21 cellular contexts compared by ENCODE assay signal in genomic region chr1:244659694-244660093, GRCh38. TPM values are rescaled to one million over a fixed set of nuclear protein-coding genes. Genes with fewer than 3 reads are reported as not detected.
A peak's percentile ranks its signal among the peaks of the same experiment; 100 is the strongest.
DNase-seq lines count a peak whose midpoint lies in the region; ATAC-seq and TF ChIP-seq lines count a peak whose summit lies in the region.
"Had no signal": no experiment of that assay in that cellular context is flagged by ENCODE, and none has a peak within 500 bp of the region (broad histone marks: within the 10 kb centered on the region; RNA-seq: fewer than 3 reads in every experiment).

No MANE protein-coding gene starts in this region.

- H3F3A ChIP-seq in Loucy (ENCODE audit: low read depth) (no peaks in the 10 kb centered on the region), MM.1S (ENCODE audit: insufficient read depth, low read length) (no peaks in the 10 kb centered on the region)

- ATAC-seq in lung (ENCODE audit: insufficient read depth, low FRiP score) (peak; percentile 35), GM21390 (IDR thresholded peaks at IDR 0.05; ENCODE audit: unreplicated experiment) (no peak)
- ATAC-seq: GM12878, HCT116 had no signal

- no peaks in the 10 kb centered on the region for H3K27me3 ChIP-seq in Loucy (ENCODE audit: insufficient read depth, low read length, poor library complexity, severe bottlenecking)
- no peaks in the 10 kb centered on the region for H3K27me3 ChIP-seq in lung (ENCODE audit: control insufficient read depth, insufficient read depth)
- no peaks in the 10 kb centered on the region for H3K27me3 ChIP-seq in MM.1S (replicated peaks; ENCODE audit: insufficient read depth, low read length)

- H3K9me3 ChIP-seq in Loucy (ENCODE audit: insufficient read depth, low read depth, low read length) (no peaks in the 10 kb centered on the region), lung (ENCODE audit: control insufficient read depth in 2 of 2, insufficient read depth in 1 of 2, low read length in 1 of 2) (no peaks in the 10 kb centered on the region), MM.1S (replicated peaks; ENCODE audit: insufficient read depth, low read length) (no peaks in the 10 kb centered on the region)
- H3K9me3 ChIP-seq: SK-N-SH had no signal

- peaks cover 4% of the 10 kb centered on the region; the same call in 1 of the 2 replicates for H3K36me3 ChIP-seq in Loucy (ENCODE audit: insufficient read depth, low read length)
- H3K36me3 ChIP-seq in lung (ENCODE audit: control insufficient read depth in 2 of 2, insufficient read depth in 2 of 2, low read length in 2 of 2), result peaks cover 0 to 4% of the 10 kb centered on the region in 2 donors
- H3K36me3 ChIP-seq in MM.1S (replicated peaks; ENCODE audit: insufficient read depth, low read length), result no peaks in the 10 kb centered on the region; the same call in 1 of the 2 replicates

- H2AFZ ChIP-seq in Loucy (ENCODE audit: low read length), result no peak overlapping the region
- H2AFZ ChIP-seq in MM.1S (ENCODE audit: low read length), result no peak overlapping the region

- peaks cover 6% of the 10 kb centered on the region for H3K36me3 Mint-ChIP-seq in chondrocyte (ENCODE audit: low read depth)

- H4K20me1 ChIP-seq in Loucy (ENCODE audit: insufficient read depth, low read length, poor library complexity, severe bottlenecking), result peaks cover 64% of the 10 kb centered on the region
- no peaks in the 10 kb centered on the region for H4K20me1 ChIP-seq in MM.1S (ENCODE audit: insufficient read depth, low read length)

- peak overlapping the region; percentile 91 for H3K4me2 ChIP-seq in Loucy (ENCODE audit: low read depth, low read length, poor library complexity, severe bottlenecking)
- H3K4me2 ChIP-seq in MM.1S (ENCODE audit: low read depth, low read length), result no peak overlapping the region
- H3K4me2 ChIP-seq: SK-N-SH had no signal

- H3K9ac ChIP-seq in Loucy (ENCODE audit: low read depth, low read length, poor library complexity, severe bottlenecking) (no peak overlapping the region), MM.1S (ENCODE audit: low read length) (no peak overlapping the region)
- H3K9ac ChIP-seq: SK-N-SH had no signal

- H3K27ac ChIP-seq in lung (ENCODE audit: low read depth in 1 of 2, low read length in 1 of 2) (no peak overlapping the region), MM.1S (ENCODE audit: low read length) (no peak overlapping the region)

- H3K4me1 Mint-ChIP-seq in chondrocyte (ENCODE audit: low read depth), result peaks cover 49% of the 10 kb centered on the region

- peaks cover 50% of the 10 kb centered on the region for H3K4me1 ChIP-seq in Loucy (ENCODE audit: insufficient read depth, low read length, poor library complexity, severe bottlenecking)
- H3K4me1 ChIP-seq in lung (ENCODE audit: control insufficient read depth in 2 of 2, insufficient read depth in 2 of 2, low read length in 2 of 2), result peaks cover 10 to 26% of the 10 kb centered on the region in 2 donors
- peaks cover 19% of the 10 kb centered on the region for H3K4me1 ChIP-seq in MM.1S (ENCODE audit: low read length)

- peaks cover 92% of the 10 kb centered on the region for H3K79me2 ChIP-seq in Loucy (ENCODE audit: insufficient read depth, low read length)
- H3K79me2 ChIP-seq in MM.1S (ENCODE audit: low read length), result peaks cover 90% of the 10 kb centered on the region

- WGBS in lung, 2 donors, result 67 to 71% methylated on average over 3 of the region's 3 CpGs

- no peaks in the 10 kb centered on the region for H3K27me3 Mint-ChIP-seq in chondrocyte (ENCODE audit: low read depth)
- H3K27me3 Mint-ChIP-seq: B cell; CD4-positive, alpha-beta T cell had no signal

- no peaks in the 10 kb centered on the region for H3K9me3 Mint-ChIP-seq in chondrocyte (ENCODE audit: low read depth)
- H3K9me3 Mint-ChIP-seq: CD4-positive, alpha-beta T cell had no signal

- H3K4me3 Mint-ChIP-seq in chondrocyte (ENCODE audit: unreplicated experiment), result no peak overlapping the region
- H3K4me3 Mint-ChIP-seq: B cell; CD4-positive, alpha-beta T cell had no signal

- H3K9me2 ChIP-seq in Loucy (replicated peaks; ENCODE audit: low read depth, low read length) (no peaks in the 10 kb centered on the region), MM.1S (replicated peaks; ENCODE audit: insufficient read depth, low read length) (no peaks in the 10 kb centered on the region)
- H3K9me2 ChIP-seq: SK-N-SH had no signal

- no peak for DNase-seq in chondrocyte (ENCODE audit: low spot score)
- no peak for DNase-seq in lung (ENCODE audit: low spot score)
- no peak for DNase-seq in activated CD4-positive, CD25-positive, alpha-beta regulatory T cell treated with anti-CD3 and anti-CD28 coated beads, Interleukin-2, amount 50 U/mL, for 72 hours
- DNase-seq in MM.1S, result no peak
- DNase-seq in germinal center (ENCODE audit: low spot score), result no peak
- DNase-seq: CD4-positive, alpha-beta T cell; DND-41; GDM1; KBM-7; NCI-H1092; NCI-H146; NCI-H2081 treated with DMSO at 0.1 percent for 48 hours; NCI-H510A; NCI-H774; Right ventricle myocardium superior; SK-N-SH had no signal

- TF ChIP-seq CTCF in Loucy (conservative IDR thresholded peaks at IDR 0.05; ENCODE audit: low read length), result no peak
- no peak for TF ChIP-seq CTCF in chondrocyte (IDR thresholded peaks at IDR 0.05)
- no peak for TF ChIP-seq CTCF in lung (IDR thresholded peaks at IDR 0.05; ENCODE audit: control extremely low read depth, extremely low read depth)
- no peak for TF ChIP-seq CTCF in MM.1S (IDR thresholded peaks at IDR 0.05; ENCODE audit: low read length)

- H3K27ac Mint-ChIP-seq in chondrocyte (ENCODE audit: unreplicated experiment), result peak overlapping the region; percentile 64
- H3K27ac Mint-ChIP-seq: B cell; CD4-positive, alpha-beta T cell had no signal

- H3K4me3 ChIP-seq in Loucy (ENCODE audit: low read length, poor library complexity, severe bottlenecking) (peak overlapping the region; percentile 16), lung (no peak overlapping the region), MM.1S (ENCODE audit: low read length) (no peak overlapping the region)
- H3K4me3 ChIP-seq: GM12878 had no signal

RNA-seq across cellular contexts. Expression of gene DESI2, which starts 6.8 kb away (rescaled TPM):
- total RNA-seq in chondrocyte (57.2 to 65.6 TPM (median 62.9 TPM) in 3 replicates), lung (100 to 1,000 TPM in 1 of 2 donors, 10 to 100 TPM in 1; 50.0 to 142 TPM)
- 10 to 100 TPM; 17.1 to 20.1 TPM for polyA plus RNA-seq in lung
